Comparison of ENCODE assay signal across 10 cellular contexts in the genomic region with DNA sequence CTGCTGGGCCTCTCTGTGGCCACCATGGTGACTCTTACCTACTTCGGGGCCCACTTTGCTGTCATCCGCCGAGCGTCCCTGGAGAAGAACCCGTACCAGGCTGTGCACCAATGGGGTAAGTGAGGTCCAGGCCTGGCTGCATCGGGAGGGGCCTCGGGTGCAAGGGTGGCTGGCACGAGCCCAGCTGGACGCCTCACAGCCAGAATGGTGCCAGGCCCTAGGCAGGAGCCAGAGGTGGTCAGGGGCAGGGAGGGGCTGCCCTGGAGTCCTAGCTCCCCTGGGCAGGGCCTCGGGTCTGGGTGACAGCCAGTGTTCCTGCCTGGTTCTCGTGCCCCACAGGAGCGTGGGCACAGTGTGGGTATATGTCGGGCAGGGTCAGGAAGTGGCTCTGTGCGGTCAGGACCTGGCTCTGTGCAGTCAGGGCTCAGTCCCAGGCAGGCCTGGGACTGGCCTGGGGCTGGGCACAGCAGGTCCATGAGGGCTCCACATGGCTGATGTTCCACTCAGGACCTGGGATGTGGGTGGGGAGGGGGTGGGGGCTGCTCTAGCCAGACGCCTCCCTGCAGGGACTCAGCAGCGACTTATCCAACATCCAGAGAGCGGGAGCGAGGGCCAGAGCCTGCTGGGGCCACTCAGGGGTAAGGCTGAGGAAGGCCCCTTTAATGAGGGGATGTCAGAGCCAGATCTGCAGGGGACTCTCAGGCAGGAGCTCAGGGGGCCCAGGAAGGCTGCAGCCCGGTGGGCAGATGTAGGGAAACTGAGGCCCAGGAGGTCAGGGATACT. TPM values are rescaled to one million over a fixed set of nuclear protein-coding genes. Genes with fewer than 3 reads are reported as not detected.
DNase-seq lines count a peak whose midpoint lies in the region; ATAC-seq and TF ChIP-seq lines count a peak whose summit lies in the region.
"Had no signal": no experiment of that assay in that cellular context is flagged by ENCODE, and none has a peak within 500 bp of the region (broad histone marks: within the 10 kb centered on the region; RNA-seq: fewer than 3 reads in every experiment).

No MANE protein-coding gene starts in this region.

- peak; percentile 19 for ATAC-seq in stimulated activated naive CD8-positive, alpha-beta T cell treated with anti-CD3 and anti-CD28 coated beads, Interleukin-15, amount 100 ng/mL, for 72 hours
- ATAC-seq: PC-3 had no signal

- no peaks in the 10 kb centered on the region for H3K36me3 Mint-ChIP-seq in activated T-helper 2 cell treated with anti-CD3 and anti-CD28 coated beads, Interferon-gamma antibody, Interleukin-2, Interleukin-4, amounts not matched to agents 10 μg/mL and 5 μg/mL and 100 μg/mL, durations not matched to agents 14 hours and 24 hours and 36 hours (ENCODE audit: low read depth)

- 59 to 62% methylated on average over 14 to 17 of the region's 19 CpGs for WGBS in lower leg skin, 2 donors

- peak overlapping the region; percentile 85 for H3K4me3 Mint-ChIP-seq in activated T-helper 2 cell treated with anti-CD3 and anti-CD28 coated beads, Interferon-gamma antibody, Interleukin-2, Interleukin-4, amounts not matched to agents 10 μg/mL and 5 μg/mL and 100 μg/mL, durations not matched to agents 14 hours and 24 hours and 36 hours (ENCODE audit: low read depth)
- H3K4me3 Mint-ChIP-seq in stimulated activated naive CD8-positive, alpha-beta T cell treated with anti-CD3 and anti-CD28 coated beads, Interleukin-15, amount 100 ng/mL, for 72 hours, result peak overlapping the region; percentile 97 to 98

- H3K9me3 Mint-ChIP-seq in activated T-helper 2 cell treated with anti-CD3 and anti-CD28 coated beads, Interferon-gamma antibody, Interleukin-2, Interleukin-4, amounts not matched to agents 10 μg/mL and 5 μg/mL and 100 μg/mL, durations not matched to agents 14 hours and 24 hours and 36 hours, result no peaks in the 10 kb centered on the region
- H3K9me3 Mint-ChIP-seq in stimulated activated naive CD8-positive, alpha-beta T cell treated with anti-CD3 and anti-CD28 coated beads, Interleukin-15, amount 100 ng/mL, for 72 hours, result no peaks in the 10 kb centered on the region

- no peaks in the 10 kb centered on the region for H3K27me3 Mint-ChIP-seq in activated T-helper 2 cell treated with anti-CD3 and anti-CD28 coated beads, Interferon-gamma antibody, Interleukin-2, Interleukin-4, amounts not matched to agents 10 μg/mL and 5 μg/mL and 100 μg/mL, durations not matched to agents 14 hours and 24 hours and 36 hours (ENCODE audit: low read depth)
- no peaks in the 10 kb centered on the region for H3K27me3 Mint-ChIP-seq in stimulated activated naive CD8-positive, alpha-beta T cell treated with anti-CD3 and anti-CD28 coated beads, Interleukin-15, amount 100 ng/mL, for 72 hours

- H3K27ac Mint-ChIP-seq in activated T-helper 2 cell treated with anti-CD3 and anti-CD28 coated beads, Interferon-gamma antibody, Interleukin-2, Interleukin-4, amounts not matched to agents 10 μg/mL and 5 μg/mL and 100 μg/mL, durations not matched to agents 14 hours and 24 hours and 36 hours, result peak overlapping the region; percentile 67
- peak overlapping the region; percentile 64 to 95 for H3K27ac Mint-ChIP-seq in stimulated activated naive CD8-positive, alpha-beta T cell treated with anti-CD3 and anti-CD28 coated beads, Interleukin-15, amount 100 ng/mL, for 72 hours

- peaks cover 30% of the 10 kb centered on the region for H3K4me1 Mint-ChIP-seq in activated T-helper 2 cell treated with anti-CD3 and anti-CD28 coated beads, Interferon-gamma antibody, Interleukin-2, Interleukin-4, amounts not matched to agents 10 μg/mL and 5 μg/mL and 100 μg/mL, durations not matched to agents 14 hours and 24 hours and 36 hours (ENCODE audit: low read depth)
- H3K4me1 Mint-ChIP-seq in stimulated activated naive CD8-positive, alpha-beta T cell treated with anti-CD3 and anti-CD28 coated beads, Interleukin-15, amount 100 ng/mL, for 72 hours, result peaks cover 97% of the 10 kb centered on the region

- DNase-seq in NOMO-1 treated with DMSO at 0.1 percent for 48 hours (lab: John Stamatoyannopoulos, UW; ENCODE audit: unreplicated experiment) (peak; percentile 35), NOMO-1 (lab: John Stamatoyannopoulos, UW; ENCODE audit: unreplicated experiment in 2 of 2) (no peak), lower leg skin (ENCODE audit: low spot score in 2 of 2) (peak; percentile 15 to 85), MV-4-11 (lab: John Stamatoyannopoulos, UW) (no peak), DMS114 treated with DMSO at 0.1 percent for 48 hours (lab: John Stamatoyannopoulos, UW; ENCODE audit: unreplicated experiment) (no peak), HuH-7.5 (ENCODE audit: low spot score) (no peak)
- no peak for DNase-seq in activated T-helper 2 cell treated with anti-CD3 and anti-CD28 coated beads, Interferon-gamma antibody, Interleukin-2, Interleukin-4, amounts not matched to agents 10 μg/mL and 5 μg/mL and 100 μg/mL, durations not matched to agents 14 hours and 24 hours and 36 hours (ENCODE audit: low spot score)
- peak in 1 of 2 donors; percentile 48 for DNase-seq in stimulated activated naive CD8-positive, alpha-beta T cell treated with anti-CD3 and anti-CD28 coated beads, Interleukin-15, amount 100 ng/mL, for 72 hours
- DNase-seq: cortex of kidney, PC-3 had no signal

- TF ChIP-seq POLR2A in lower leg skin (IDR thresholded peaks at IDR 0.05), result no peak

- TF ChIP-seq CTCF in lower leg skin (IDR thresholded peaks at IDR 0.05), result no peak

- intact Hi-C loops in activated T-helper 2 cell treated with anti-CD3 and anti-CD28 coated beads, Interferon-gamma antibody, Interleukin-2, Interleukin-4, amounts not matched to agents 10 μg/mL and 5 μg/mL and 100 μg/mL, durations not matched to agents 14 hours and 24 hours and 36 hours (cut with micrococcal nuclease), result loop anchor here (10.0 kb wide), 2 partner anchors 72 to 592 kb away; a partner anchor contains a TSS
- intact Hi-C loops in lower leg skin (cut with DNase I; ENCODE audit: low total_unique reads), result loop anchor here (10.0 kb wide), 1 partner anchor 232 kb away; no protein-coding TSS in a partner anchor

- no peak overlapping the region for H3K4me3 ChIP-seq in lower leg skin (ENCODE audit: low read depth, poor library complexity, severe bottlenecking)

RNA-seq across cellular contexts. Expression of a gene that starts 1.2 kb away (rescaled TPM):
- 4.6 and 4.8 TPM in 2 replicates for total RNA-seq in activated T-helper 2 cell treated with anti-CD3 and anti-CD28 coated beads, Interferon-gamma antibody, Interleukin-2, Interleukin-4, amounts not matched to agents 10 μg/mL and 5 μg/mL and 100 μg/mL, durations not matched to agents 14 hours and 24 hours and 36 hours
- total RNA-seq in lower leg skin, result 1 to 10 TPM in 2 of 4 donors, under 1 TPM in 2; 0.30 to 2.4 (median 1.5) TPM
- total RNA-seq: PC-3 had no signal

RNA-seq across cellular contexts. Expression of a gene that starts 1.3 kb away (rescaled TPM):
- total RNA-seq in activated T-helper 2 cell treated with anti-CD3 and anti-CD28 coated beads, Interferon-gamma antibody, Interleukin-2, Interleukin-4, amounts not matched to agents 10 μg/mL and 5 μg/mL and 100 μg/mL, durations not matched to agents 14 hours and 24 hours and 36 hours, result 3.1 and 3.4 TPM in 2 replicates
- total RNA-seq in lower leg skin, result 1 to 10 TPM in 1 of 4 donors, under 1 TPM in 3; 0.42 to 1.4 (median 0.65) TPM
- total RNA-seq: PC-3 had no signal

RNA-seq across cellular contexts. Expression of a gene that starts 32.6 kb away (rescaled TPM):
- 0.23 and 0.25 TPM in 2 replicates for total RNA-seq in activated T-helper 2 cell treated with anti-CD3 and anti-CD28 coated beads, Interferon-gamma antibody, Interleukin-2, Interleukin-4, amounts not matched to agents 10 μg/mL and 5 μg/mL and 100 μg/mL, durations not matched to agents 14 hours and 24 hours and 36 hours
- 10 to 100 TPM; 21.9 to 43.6 (median 29.3) TPM for total RNA-seq in lower leg skin

Comparison
In these comparisons a context has a peak if more than half of its experiments do, and no peak if none do; other contexts are left out.
1. DNase-seq: peak in NOMO-1 treated with DMSO at 0.1 percent for 48 hours (single experiment) and lower leg skin (2 of 2); none in NOMO-1 (0 of 2), activated T-helper 2 cell treated with anti-CD3 and anti-CD28 coated beads, Interferon-gamma antibody, Interleukin-2, Interleukin-4, amounts not matched to agents 10 μg/mL and 5 μg/mL and 100 μg/mL, durations not matched to agents 14 hours and 24 hours and 36 hours (single experiment), MV-4-11 (single experiment), DMS114 treated with DMSO at 0.1 percent for 48 hours (single experiment) and HuH-7.5 (single experiment).
2. RNA of a gene that starts 32.6 kb away (total RNA-seq): 21.9 to 43.6 TPM in lower leg skin; 0.23 to 0.25 TPM in activated T-helper 2 cell treated with anti-CD3 and anti-CD28 coated beads, Interferon-gamma antibody, Interleukin-2, Interleukin-4, amounts not matched to agents 10 μg/mL and 5 μg/mL and 100 μg/mL, durations not matched to agents 14 hours and 24 hours and 36 hours; every median in the first group is over 10 times any median in the second.